In the genomic region with DNA sequence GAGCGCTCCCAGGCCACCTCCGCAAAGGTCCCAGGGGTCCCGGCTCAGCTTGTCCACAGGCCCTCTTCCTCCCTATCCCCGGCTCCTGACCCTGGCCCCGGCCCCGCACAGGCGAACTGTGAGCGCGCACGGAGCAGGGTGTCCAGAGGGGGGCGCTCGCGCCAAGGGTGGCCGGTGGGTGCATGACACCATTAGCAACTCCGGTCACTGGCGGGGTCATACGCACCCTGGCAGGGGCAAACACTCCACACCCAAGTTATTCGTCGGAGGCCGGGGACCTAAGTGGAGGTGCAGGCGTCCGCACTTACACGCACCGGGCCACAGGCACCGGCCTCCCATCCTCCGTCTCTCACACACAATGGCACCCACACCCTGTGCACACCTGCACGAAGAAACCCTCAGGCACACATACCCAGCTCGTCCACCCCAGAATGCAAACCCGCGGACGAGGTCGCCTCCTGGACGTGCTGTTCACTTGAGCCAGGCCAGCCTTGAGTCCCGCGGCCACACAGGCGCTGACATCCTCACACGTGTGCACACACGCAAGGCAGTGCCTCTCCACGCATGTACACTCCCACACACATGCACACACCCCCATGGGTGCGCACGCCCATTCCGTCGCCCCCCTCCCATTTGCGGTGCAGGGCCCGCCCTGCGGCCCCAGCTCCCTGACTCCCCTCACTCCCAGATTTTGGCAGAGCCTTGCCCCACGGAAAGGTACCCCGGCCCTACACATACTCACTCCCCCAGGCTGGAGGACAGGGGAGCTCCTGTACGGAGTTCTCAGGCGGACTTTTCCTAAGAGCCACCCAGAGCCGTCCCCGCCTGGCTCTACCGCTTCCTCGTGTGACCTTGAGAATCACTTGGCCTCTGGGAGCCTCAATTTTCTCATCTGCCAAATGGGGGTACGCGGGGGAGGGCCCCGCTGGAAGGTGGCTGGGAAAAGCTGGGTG, we compare ENCODE assay signal across 8 cellular contexts.
DNase-seq lines count a peak whose midpoint lies in the region; ATAC-seq and TF ChIP-seq lines count a peak whose summit lies in the region.

A gene (minus strand): TSS at position 552 of the 953 bp plus-strand sequence. CDS start 1,276 bp downstream, outside the sequence.

- H3K4me1 ChIP-seq in muscle layer of duodenum (ENCODE audit: control insufficient read depth in 1 of 2, insufficient read depth in 2 of 2, low read length in 2 of 2): peaks cover 5 to 27% of the 10 kb centered on the region in 2 donors

- H3K9me3 ChIP-seq in muscle layer of duodenum (ENCODE audit: control insufficient read depth in 1 of 2, low read length in 2 of 2): no peaks in the 10 kb centered on the region

- DNase-seq in GM12864 (ENCODE audit: low read depth): no peak
- peak; percentile 30 for DNase-seq in NCI-H526 treated with DMSO at 0.1 percent for 48 hours (lab: John Stamatoyannopoulos, UW)
- DNase-seq in activated CD8-positive, alpha-beta memory T cell treated with anti-CD3 and anti-CD28 coated beads, Interleukin-2, amount 50 U/mL, for 4 hours: peak; percentile 84
- peak; percentile 31 for DNase-seq in epithelial cell of esophagus (ENCODE audit: low read depth)
- peak; percentile 46 to 68 for DNase-seq in stimulated activated CD8-positive, alpha-beta memory T cell treated with anti-CD3 and anti-CD28 coated beads, Interleukin-7, amount 100 ng/mL, for 48 hours (ENCODE audit: extremely low read depth in 1 of 2, low read depth in 1 of 2)

- H3K27ac ChIP-seq in muscle layer of duodenum (ENCODE audit: low read length): no peak within 1 kb of the TSS

- no peak for ATAC-seq in GM18909 (IDR thresholded peaks at IDR 0.05; ENCODE audit: poor library complexity, unreplicated experiment)
- ATAC-seq in GM18498 (IDR thresholded peaks at IDR 0.05; ENCODE audit: unreplicated experiment): no peak

- peak; percentile 63 for TF ChIP-seq CTCF in GM12864 (IDR thresholded peaks at IDR 0.05; ENCODE audit: low read depth, low read length, missing control alignments)
- peak; percentile 42 for TF ChIP-seq CTCF in epithelial cell of esophagus (IDR thresholded peaks at IDR 0.05; ENCODE audit: insufficient read depth, low read depth, low read length, missing control alignments)

- peaks cover 10% of the 10 kb centered on the region for H3K27me3 ChIP-seq in muscle layer of duodenum (ENCODE audit: low read depth, low read length)

- H3K36me3 ChIP-seq in muscle layer of duodenum (ENCODE audit: control insufficient read depth in 1 of 2, insufficient read depth in 2 of 2, low read length in 2 of 2): peaks cover 0 to 9% of the 10 kb centered on the region in 2 donors

- H3K4me3 ChIP-seq in GM12864 (ENCODE audit: low read depth, low read length) (peak within 1 kb of the TSS; percentile 49), epithelial cell of esophagus (ENCODE audit: low read length) (no peak within 1 kb of the TSS), muscle layer of duodenum (ENCODE audit: low read depth in 1 of 2, low read length in 2 of 2) (peak within 1 kb of the TSS; percentile 62 to 77)
